8 cellular contexts compared by ENCODE assay signal in the genomic region with DNA sequence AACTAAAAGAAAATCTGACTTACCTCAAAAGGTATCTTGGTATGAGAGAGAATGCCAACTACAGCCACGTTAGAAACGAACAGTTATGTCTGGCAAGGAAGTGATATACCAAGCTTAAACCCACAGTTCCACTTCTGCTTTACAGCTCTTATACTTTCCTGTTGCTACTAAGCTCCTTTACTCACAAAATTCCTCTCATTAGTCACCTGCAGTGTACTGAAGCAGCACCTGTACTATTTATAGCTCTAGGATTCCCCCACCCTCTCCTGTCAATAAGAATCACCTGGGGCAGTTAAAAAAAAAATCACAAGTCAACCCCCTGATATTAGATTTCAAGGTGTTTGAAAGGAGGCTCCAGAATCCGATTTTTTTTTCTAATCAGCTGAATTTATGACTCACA. TPM values are rescaled to one million over a fixed set of nuclear protein-coding genes. Genes with fewer than 3 reads are reported as not detected.
DNase-seq lines count a peak whose midpoint lies in the region; ATAC-seq and FAIRE-seq lines count a peak whose summit lies in the region.

No MANE protein-coding gene starts in this region.

- no peaks in the 10 kb centered on the region for H3K9me3 Mint-ChIP-seq in immature natural killer cell

- peaks cover 22% of the 10 kb centered on the region in 2 donors for H3K4me1 Mint-ChIP-seq in immature natural killer cell

- no peak overlapping the region for H3K27ac Mint-ChIP-seq in immature natural killer cell

- H3K27me3 Mint-ChIP-seq in immature natural killer cell (ENCODE audit: low read depth in 3 of 3) = peaks cover 15 to 31% (median 24%) of the 10 kb centered on the region in 3 donors

- H3K36me3 Mint-ChIP-seq in immature natural killer cell = no peaks in the 10 kb centered on the region

- ATAC-seq in HG03039 (IDR thresholded peaks at IDR 0.05; ENCODE audit: unreplicated experiment) = peak; percentile 40

- peak overlapping the region in 1 of 5 donors; percentile 61 for H3K4me3 Mint-ChIP-seq in immature natural killer cell

- DNase-seq in DMS53 (lab: John Stamatoyannopoulos, UW) (peak; percentile 51), DMS53 treated with DMSO at 0.1 percent for 48 hours (lab: John Stamatoyannopoulos, UW; ENCODE audit: unreplicated experiment) (no peak), RPMI8226 (peak; percentile 79), putamen (ENCODE audit: low spot score) (peak; percentile 12), cortex of kidney (lab: John Stamatoyannopoulos, UW) (no peak), immature natural killer cell (no peak), urothelium cell line (ENCODE audit: low spot score) (no peak)

- no peak for FAIRE-seq in urothelium cell line (lab: Jason Lieb, UNC)

RNA-seq across cellular contexts. Expression of a gene that starts 2.9 kb away (rescaled TPM):
- polyA plus RNA-seq in immature natural killer cell = not detected

RNA-seq across cellular contexts. Expression of a gene that starts 44.7 kb away (rescaled TPM):
- not detected for polyA plus RNA-seq in immature natural killer cell

Comparison
In these comparisons a context has a peak if more than half of its experiments do, and no peak if none do; other contexts are left out.
1. DNase-seq: peak in DMS53 (single experiment), RPMI8226 (single experiment) and putamen (single experiment); none in DMS53 treated with DMSO at 0.1 percent for 48 hours (single experiment), cortex of kidney (single experiment), immature natural killer cell (0 of 3) and urothelium cell line (single experiment).